In the genomic region with DNA sequence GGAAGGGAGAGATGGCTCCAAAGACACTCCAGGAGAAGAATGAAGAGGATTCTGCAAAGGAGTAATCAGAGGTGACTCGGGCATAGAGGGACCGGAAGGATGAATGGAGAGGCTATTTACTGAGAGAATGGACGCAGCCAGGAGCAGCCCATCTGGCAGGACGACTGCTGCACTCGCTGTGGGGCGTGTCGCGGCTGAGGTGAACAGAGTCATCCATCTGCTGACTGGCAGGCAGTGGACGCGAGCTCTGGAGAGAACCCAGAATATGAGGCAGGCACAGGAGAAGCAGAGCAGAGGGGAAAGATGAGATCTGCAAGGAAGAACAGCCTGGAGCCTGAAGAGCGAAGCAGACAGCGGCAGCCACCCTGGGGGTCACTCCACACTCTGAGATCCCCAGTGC, we compare ENCODE assay signal across 2 cellular contexts.
TF ChIP-seq lines count a peak whose summit lies in the region.

No MANE protein-coding gene starts in this region.

TF ChIP-seq in IMR-90, 13 proteins besides CTCF, POLR2A, EP300 and RAD21:
- TF ChIP-seq MAFK (IDR thresholded peaks at IDR 0.05; ENCODE audit: low read depth, low read length) (no peak), CEBPB (IDR thresholded peaks at IDR 0.05; ENCODE audit: low read depth, low read length) (no peak)

TF ChIP-seq in H1, 55 proteins besides CTCF, POLR2A, EP300 and RAD21:
- TF ChIP-seq JUND (IDR thresholded peaks at IDR 0.05; ENCODE audit: low read length) = no peak
- no peak for TF ChIP-seq SIRT6 (IDR thresholded peaks at IDR 0.05; ENCODE audit: low read length)
- no peak for TF ChIP-seq BACH1 (IDR thresholded peaks at IDR 0.05; ENCODE audit: low read length)
- no peak for TF ChIP-seq KDM1A (IDR thresholded peaks at IDR 0.05; ENCODE audit: borderline replicate concordance, low read length)
- TF ChIP-seq, protein P1, sequence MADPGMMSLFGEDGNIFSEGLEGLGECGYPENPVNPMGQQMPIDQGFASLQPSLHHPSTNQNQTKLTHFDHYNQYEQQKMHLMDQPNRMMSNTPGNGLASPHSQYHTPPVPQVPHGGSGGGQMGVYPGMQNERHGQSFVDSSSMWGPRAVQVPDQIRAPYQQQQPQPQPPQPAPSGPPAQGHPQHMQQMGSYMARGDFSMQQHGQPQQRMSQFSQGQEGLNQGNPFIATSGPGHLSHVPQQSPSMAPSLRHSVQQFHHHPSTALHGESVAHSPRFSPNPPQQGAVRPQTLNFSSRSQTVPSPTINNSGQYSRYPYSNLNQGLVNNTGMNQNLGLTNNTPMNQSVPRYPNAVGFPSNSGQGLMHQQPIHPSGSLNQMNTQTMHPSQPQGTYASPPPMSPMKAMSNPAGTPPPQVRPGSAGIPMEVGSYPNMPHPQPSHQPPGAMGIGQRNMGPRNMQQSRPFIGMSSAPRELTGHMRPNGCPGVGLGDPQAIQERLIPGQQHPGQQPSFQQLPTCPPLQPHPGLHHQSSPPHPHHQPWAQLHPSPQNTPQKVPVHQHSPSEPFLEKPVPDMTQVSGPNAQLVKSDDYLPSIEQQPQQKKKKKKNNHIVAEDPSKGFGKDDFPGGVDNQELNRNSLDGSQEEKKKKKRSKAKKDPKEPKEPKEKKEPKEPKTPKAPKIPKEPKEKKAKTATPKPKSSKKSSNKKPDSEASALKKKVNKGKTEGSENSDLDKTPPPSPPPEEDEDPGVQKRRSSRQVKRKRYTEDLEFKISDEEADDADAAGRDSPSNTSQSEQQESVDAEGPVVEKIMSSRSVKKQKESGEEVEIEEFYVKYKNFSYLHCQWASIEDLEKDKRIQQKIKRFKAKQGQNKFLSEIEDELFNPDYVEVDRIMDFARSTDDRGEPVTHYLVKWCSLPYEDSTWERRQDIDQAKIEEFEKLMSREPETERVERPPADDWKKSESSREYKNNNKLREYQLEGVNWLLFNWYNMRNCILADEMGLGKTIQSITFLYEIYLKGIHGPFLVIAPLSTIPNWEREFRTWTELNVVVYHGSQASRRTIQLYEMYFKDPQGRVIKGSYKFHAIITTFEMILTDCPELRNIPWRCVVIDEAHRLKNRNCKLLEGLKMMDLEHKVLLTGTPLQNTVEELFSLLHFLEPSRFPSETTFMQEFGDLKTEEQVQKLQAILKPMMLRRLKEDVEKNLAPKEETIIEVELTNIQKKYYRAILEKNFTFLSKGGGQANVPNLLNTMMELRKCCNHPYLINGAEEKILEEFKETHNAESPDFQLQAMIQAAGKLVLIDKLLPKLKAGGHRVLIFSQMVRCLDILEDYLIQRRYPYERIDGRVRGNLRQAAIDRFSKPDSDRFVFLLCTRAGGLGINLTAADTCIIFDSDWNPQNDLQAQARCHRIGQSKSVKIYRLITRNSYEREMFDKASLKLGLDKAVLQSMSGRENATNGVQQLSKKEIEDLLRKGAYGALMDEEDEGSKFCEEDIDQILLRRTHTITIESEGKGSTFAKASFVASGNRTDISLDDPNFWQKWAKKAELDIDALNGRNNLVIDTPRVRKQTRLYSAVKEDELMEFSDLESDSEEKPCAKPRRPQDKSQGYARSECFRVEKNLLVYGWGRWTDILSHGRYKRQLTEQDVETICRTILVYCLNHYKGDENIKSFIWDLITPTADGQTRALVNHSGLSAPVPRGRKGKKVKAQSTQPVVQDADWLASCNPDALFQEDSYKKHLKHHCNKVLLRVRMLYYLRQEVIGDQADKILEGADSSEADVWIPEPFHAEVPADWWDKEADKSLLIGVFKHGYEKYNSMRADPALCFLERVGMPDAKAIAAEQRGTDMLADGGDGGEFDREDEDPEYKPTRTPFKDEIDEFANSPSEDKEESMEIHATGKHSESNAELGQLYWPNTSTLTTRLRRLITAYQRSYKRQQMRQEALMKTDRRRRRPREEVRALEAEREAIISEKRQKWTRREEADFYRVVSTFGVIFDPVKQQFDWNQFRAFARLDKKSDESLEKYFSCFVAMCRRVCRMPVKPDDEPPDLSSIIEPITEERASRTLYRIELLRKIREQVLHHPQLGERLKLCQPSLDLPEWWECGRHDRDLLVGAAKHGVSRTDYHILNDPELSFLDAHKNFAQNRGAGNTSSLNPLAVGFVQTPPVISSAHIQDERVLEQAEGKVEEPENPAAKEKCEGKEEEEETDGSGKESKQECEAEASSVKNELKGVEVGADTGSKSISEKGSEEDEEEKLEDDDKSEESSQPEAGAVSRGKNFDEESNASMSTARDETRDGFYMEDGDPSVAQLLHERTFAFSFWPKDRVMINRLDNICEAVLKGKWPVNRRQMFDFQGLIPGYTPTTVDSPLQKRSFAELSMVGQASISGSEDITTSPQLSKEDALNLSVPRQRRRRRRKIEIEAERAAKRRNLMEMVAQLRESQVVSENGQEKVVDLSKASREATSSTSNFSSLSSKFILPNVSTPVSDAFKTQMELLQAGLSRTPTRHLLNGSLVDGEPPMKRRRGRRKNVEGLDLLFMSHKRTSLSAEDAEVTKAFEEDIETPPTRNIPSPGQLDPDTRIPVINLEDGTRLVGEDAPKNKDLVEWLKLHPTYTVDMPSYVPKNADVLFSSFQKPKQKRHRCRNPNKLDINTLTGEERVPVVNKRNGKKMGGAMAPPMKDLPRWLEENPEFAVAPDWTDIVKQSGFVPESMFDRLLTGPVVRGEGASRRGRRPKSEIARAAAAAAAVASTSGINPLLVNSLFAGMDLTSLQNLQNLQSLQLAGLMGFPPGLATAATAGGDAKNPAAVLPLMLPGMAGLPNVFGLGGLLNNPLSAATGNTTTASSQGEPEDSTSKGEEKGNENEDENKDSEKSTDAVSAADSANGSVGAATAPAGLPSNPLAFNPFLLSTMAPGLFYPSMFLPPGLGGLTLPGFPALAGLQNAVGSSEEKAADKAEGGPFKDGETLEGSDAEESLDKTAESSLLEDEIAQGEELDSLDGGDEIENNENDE (IDR thresholded peaks at IDR 0.05; ENCODE audit: insufficient replicate concordance, low read length) = no peak
- no peak for TF ChIP-seq CBX5 (IDR thresholded peaks at IDR 0.05; ENCODE audit: low read depth, low read length)
- no peak for TF ChIP-seq SIN3A (conservative IDR thresholded peaks at IDR 0.05 in 1 of 2, IDR thresholded peaks at IDR 0.05 in 1 of 2; ENCODE audit: low read depth in 1 of 2, low read length in 2 of 2)
- no peak for TF ChIP-seq POLR2AphosphoS5 (IDR thresholded peaks at IDR 0.05; ENCODE audit: low read depth, low read length)
- TF ChIP-seq HDAC6 (IDR thresholded peaks at IDR 0.05; ENCODE audit: low read depth, low read length) = no peak
- no peak for TF ChIP-seq TBP (IDR thresholded peaks at IDR 0.05; ENCODE audit: low read depth, low read length)
TF ChIP-seq in H1: peak in this region for 0.
